In the genomic region with DNA sequence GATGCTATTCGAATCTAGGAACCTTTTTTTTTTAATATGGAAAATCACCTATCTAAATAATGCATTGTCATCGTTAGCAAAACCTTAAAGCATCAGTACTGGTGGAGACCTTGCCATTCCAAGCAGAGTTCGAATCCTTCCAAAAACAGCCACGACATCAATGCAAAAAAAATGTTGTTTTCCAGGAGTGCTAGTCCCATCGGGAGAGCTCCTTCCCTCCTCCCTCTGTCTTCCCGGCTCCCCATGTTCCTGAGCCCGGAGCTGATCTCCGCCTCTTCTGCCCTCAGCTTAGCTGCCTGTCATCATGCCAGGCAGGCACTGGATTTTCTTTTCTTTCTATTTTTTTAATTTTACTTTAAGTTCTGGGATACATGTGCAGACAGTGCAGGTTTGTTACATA, we compare ENCODE assay signal across 10 cellular contexts.
DNase-seq lines count a peak whose midpoint lies in the region; ATAC-seq and TF ChIP-seq lines count a peak whose summit lies in the region.
"Had no signal": no experiment of that assay in that cellular context is flagged by ENCODE, and none has a peak within 500 bp of the region (broad histone marks: within the 10 kb centered on the region; RNA-seq: fewer than 3 reads in every experiment).

No MANE protein-coding gene starts in this region.

- no peaks in the 10 kb centered on the region for H3K9me3 ChIP-seq in BLaER1 treated with 17β-estradiol and CSF1 and Interleukin-3, amounts not matched to agents 10 nM and 100 nM (replicated peaks in 1 of 11)
- H3K9me3 ChIP-seq in ascending aorta, result no peaks in the 10 kb centered on the region

- ATAC-seq in GM18502 (IDR thresholded peaks at IDR 0.05; ENCODE audit: poor library complexity, unreplicated experiment), result no peak

- intact Hi-C loops in ascending aorta (cut with DNase I), result no loop called here

- no peak overlapping the region for H3K4me3 ChIP-seq in BLaER1 treated with 17β-estradiol and CSF1 and Interleukin-3, amounts not matched to agents 10 nM and 100 nM
- H3K4me3 ChIP-seq in ascending aorta (peak overlapping the region; percentile 41 to 46), iPS-11a (ENCODE audit: low read depth, low read length) (peak overlapping the region; percentile 8)

- H3K27me3 ChIP-seq in BLaER1 treated with 17β-estradiol and CSF1 and Interleukin-3, amounts not matched to agents 10 nM and 100 nM, result no peaks in the 10 kb centered on the region
- H3K27me3 ChIP-seq in ascending aorta, result no peaks in the 10 kb centered on the region

- DNase-seq in ascending aorta (ENCODE audit: low spot score in 2 of 2), result no peak
- DNase-seq in pons (ENCODE audit: low spot score), result peak; percentile 67
- DNase-seq in dermis blood vessel endothelial cell, result no peak
- DNase-seq in SIG-M5 treated with dmso at 0.1 percent for 504 hours (lab: John Stamatoyannopoulos, UW; ENCODE audit: unreplicated experiment), result no peak
- no peak for DNase-seq in GM10266 (ENCODE audit: extremely low spot score)
- DNase-seq: activated CD4-positive, CD25-positive, alpha-beta regulatory T cell treated with anti-CD3 and anti-CD28 coated beads, Interleukin-2, amount 50 U/mL, for 72 hours; activated effector memory CD4-positive, alpha-beta T cell treated with Interleukin-2 at 50 U/mL for 16 hours had no signal

- no peaks in the 10 kb centered on the region for H3K36me3 ChIP-seq in BLaER1 treated with 17β-estradiol and CSF1 and Interleukin-3, amounts not matched to agents 10 nM and 100 nM
- no peaks in the 10 kb centered on the region for H3K36me3 ChIP-seq in ascending aorta

- H3K4me2 ChIP-seq in BLaER1 treated with 17β-estradiol and CSF1 and Interleukin-3, amounts not matched to agents 10 nM and 100 nM, result peak overlapping the region; percentile 56 to 78 (median 66); a peak in 21 of 22 replicates

- peak overlapping the region in 1 of 11 experiments; percentile 3; a peak in 2 of 22 replicates for H3K27ac ChIP-seq in BLaER1 treated with 17β-estradiol and CSF1 and Interleukin-3, amounts not matched to agents 10 nM and 100 nM
- H3K27ac ChIP-seq in ascending aorta, result no peak overlapping the region

- TF ChIP-seq CTCF in ascending aorta (IDR thresholded peaks at IDR 0.05) (no peak), GM10266 (IDR thresholded peaks at IDR 0.05; ENCODE audit: control insufficient read depth, insufficient read depth, low read depth, missing control alignments) (no peak)

- H3K4me1 ChIP-seq in BLaER1 treated with 17β-estradiol and CSF1 and Interleukin-3, amounts not matched to agents 10 nM and 100 nM, result peaks cover 12 to 15% (median 13%) of the 10 kb centered on the region in 10 experiments; a peak in 19 of 20 replicates
- peaks cover 0 to 9% of the 10 kb centered on the region in 2 donors for H3K4me1 ChIP-seq in ascending aorta

- H3K9ac ChIP-seq in BLaER1 treated with 17β-estradiol and CSF1 and Interleukin-3, amounts not matched to agents 10 nM and 100 nM, result peak overlapping the region in 4 of 11 experiments; percentile 9 to 42 (median 28); a peak in 3 of 22 replicates

- H4K20me1 ChIP-seq in BLaER1 treated with 17β-estradiol and CSF1 and Interleukin-3, amounts not matched to agents 10 nM and 100 nM, result no peaks in the 10 kb centered on the region

Comparison
In these comparisons a context has a peak if more than half of its experiments do, and no peak if none do; other contexts are left out.
1. H3K4me3 ChIP-seq: peak in ascending aorta (2 of 2) and iPS-11a (single experiment); none in BLaER1 treated with 17β-estradiol and CSF1 and Interleukin-3, amounts not matched to agents 10 nM and 100 nM (0 of 10).